ENCODE assay signal across 8 cellular contexts in the genomic region with DNA sequence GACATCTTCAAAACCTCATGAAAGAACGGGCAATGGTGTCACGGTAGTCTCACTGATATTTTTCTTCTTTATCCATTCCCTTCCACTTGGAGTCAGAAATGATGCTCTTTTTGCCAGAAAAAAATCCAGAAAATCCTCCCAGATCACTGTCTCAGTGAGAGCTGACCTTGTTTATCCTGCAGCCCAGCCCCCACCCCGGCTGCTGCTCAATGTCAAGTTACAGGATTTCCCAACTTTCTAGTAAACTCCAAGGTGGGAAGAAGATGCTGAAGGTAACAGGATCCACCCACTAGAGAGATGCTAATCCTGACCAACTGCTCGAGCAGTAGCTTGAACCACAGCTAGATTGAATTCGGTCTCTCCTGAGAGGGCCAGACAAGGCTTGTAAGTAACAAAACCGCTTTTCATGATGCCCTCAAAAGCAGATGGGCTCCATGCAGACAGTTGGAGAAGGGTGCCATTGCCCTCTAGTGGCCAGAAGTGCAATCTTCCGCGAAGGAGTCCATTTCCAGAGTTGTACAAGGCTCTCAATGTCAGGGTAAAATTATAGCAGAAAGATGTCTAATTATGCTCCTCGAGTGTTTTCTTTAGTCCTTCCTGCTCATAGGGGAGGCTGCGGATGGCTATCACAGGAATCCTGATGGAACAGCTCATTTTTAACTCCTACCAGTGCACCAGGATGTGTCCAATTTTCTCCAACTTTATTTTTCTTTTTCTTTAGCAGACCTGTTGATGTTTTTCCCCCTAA. TPM values are rescaled to one million over a fixed set of nuclear protein-coding genes. Genes with fewer than 3 reads are reported as not detected.
DNase-seq lines count a peak whose midpoint lies in the region; ATAC-seq and TF ChIP-seq lines count a peak whose summit lies in the region.

No MANE protein-coding gene starts in this region.

- 22% methylated on average over 10 of the region's 10 CpGs for WGBS in upper lobe of left lung, 2 donors

- TF ChIP-seq POLR2A in erythroblast (IDR thresholded peaks at IDR 0.05; ENCODE audit: low read length): no peak
- TF ChIP-seq POLR2A in upper lobe of left lung (IDR thresholded peaks at IDR 0.05): no peak

- no peak overlapping the region for H3K27ac ChIP-seq in 22Rv1
- H3K27ac ChIP-seq in upper lobe of left lung: no peak overlapping the region

- H3K9me3 ChIP-seq in upper lobe of left lung: no peaks in the 10 kb centered on the region

- H3K27me3 ChIP-seq in upper lobe of left lung: peaks cover 0 to 13% (median 4%) of the 10 kb centered on the region in 4 donors

- TF ChIP-seq EP300 in upper lobe of left lung (IDR thresholded peaks at IDR 0.05): no peak

- peak; percentile 54 to 59 for ATAC-seq in upper lobe of left lung (ENCODE audit: low FRiP score in 2 of 2)

- DNase-seq in GM10266 (ENCODE audit: extremely low spot score): peak; percentile 69
- peak; percentile 83 for DNase-seq in HFF-Myc (ENCODE audit: extremely low read depth, low read depth)
- peak; percentile 72 for DNase-seq in NCI-H1092 treated with DMSO at 0.1 percent for 48 hours (lab: John Stamatoyannopoulos, UW)
- DNase-seq in SW480 (ENCODE audit: low spot score): peak; percentile 66
- peak; percentile 41 to 65 for DNase-seq in erythroblast (lab: John Stamatoyannopoulos, UW)
- peak; percentile 91 for DNase-seq in midbrain (lab: John Stamatoyannopoulos, UW)
- peak in 1 of 2 donors; percentile 42 for DNase-seq in upper lobe of left lung

- TF ChIP-seq CTCF in 22Rv1 (IDR thresholded peaks at IDR 0.05): peak; percentile 91
- TF ChIP-seq CTCF in GM10266 (IDR thresholded peaks at IDR 0.05; ENCODE audit: control insufficient read depth, insufficient read depth, low read depth, missing control alignments): peak; percentile 83
- TF ChIP-seq CTCF in HFF-Myc (IDR thresholded peaks at IDR 0.05; ENCODE audit: low read depth, low read length, missing control alignments): peak; percentile 96
- TF ChIP-seq CTCF in upper lobe of left lung (IDR thresholded peaks at IDR 0.05): peak; percentile 44 to 76 (median 66)

- no peaks in the 10 kb centered on the region for H3K36me3 ChIP-seq in upper lobe of left lung

- H3K4me3 ChIP-seq in HFF-Myc (replicated peaks; ENCODE audit: low read depth, low read length) (peak overlapping the region; percentile 27), upper lobe of left lung (no peak overlapping the region)

- peaks cover 0 to 22% (median 8%) of the 10 kb centered on the region in 4 donors for H3K4me1 ChIP-seq in upper lobe of left lung

RNA-seq across cellular contexts. Expression of a gene that starts 4.0 kb away (rescaled TPM):
- total RNA-seq in upper lobe of left lung: 100 to 1,000 TPM in 2 of 6 donors, 10 to 100 TPM in 4; 20.9 to 164 (median 74.2) TPM
